ENCODE assay signal across 1 cellular context in genomic region chr19:42252365-42253244, GRCh38.
A peak's percentile ranks its signal among the peaks of the same experiment; 100 is the strongest.
TF ChIP-seq lines count a peak whose summit lies in the region.

No MANE protein-coding gene starts in this region.

TF ChIP-seq in K562, 482 proteins besides CTCF, POLR2A, EP300 and RAD21 (continued from another document and continues in another):
- TF ChIP-seq ZBTB43 (CRISPR knock-in tag; IDR thresholded peaks at IDR 0.05), result no peak
- peak; percentile 36; the same call in 1 of the 2 replicates for TF ChIP-seq ZFX (CRISPR knock-in tag; IDR thresholded peaks at IDR 0.05)
- TF ChIP-seq TCF15 (CRISPR knock-in tag; IDR thresholded peaks at IDR 0.05), result no peak
- TF ChIP-seq BRF1 (IDR thresholded peaks at IDR 0.05; ENCODE audit: borderline replicate concordance, extremely low read depth, insufficient read length), result no peak
- TF ChIP-seq ZNF644 (tag; IDR thresholded peaks at IDR 0.05; ENCODE audit: low read depth), result no peak
- peak; percentile 30 for TF ChIP-seq SAP30 (IDR thresholded peaks at IDR 0.05; ENCODE audit: borderline replicate concordance, insufficient read depth, low read depth, low read length, poor library complexity, severe bottlenecking)
- no peak for TF ChIP-seq CSDE1 (IDR thresholded peaks at IDR 0.05)
- no peak for TF ChIP-seq GMEB1 (CRISPR knock-in tag; IDR thresholded peaks at IDR 0.05)
- TF ChIP-seq RBM25 (IDR thresholded peaks at IDR 0.05; ENCODE audit: low read depth, low read length, severe bottlenecking), result no peak
- no peak for TF ChIP-seq PREB (CRISPR knock-in tag; IDR thresholded peaks at IDR 0.05)
- TF ChIP-seq ARID1B (IDR thresholded peaks at IDR 0.05), result 0 out of 2 replicates have a peak, but pooled peaks have one; percentile 6
- no peak for TF ChIP-seq ZBTB5 (IDR thresholded peaks at IDR 0.05)
- peak; percentile 89 for TF ChIP-seq MEF2D (tag; conservative IDR thresholded peaks at IDR 0.05; ENCODE audit: low read depth)
- no peak for TF ChIP-seq PTTG1 (tag; IDR thresholded peaks at IDR 0.05; ENCODE audit: low read depth)
- TF ChIP-seq MCM5 (IDR thresholded peaks at IDR 0.05; ENCODE audit: low read depth), result no peak
- no peak for TF ChIP-seq MAFF (IDR thresholded peaks at IDR 0.05; ENCODE audit: low read length)
- no peak for TF ChIP-seq MAFK (IDR thresholded peaks at IDR 0.05; ENCODE audit: low read length)
- no peak for TF ChIP-seq PHTF2 (CRISPR knock-in tag; IDR thresholded peaks at IDR 0.05)
- no peak for TF ChIP-seq LARP7 (IDR thresholded peaks at IDR 0.05)
- no peak for TF ChIP-seq ZNF274 (IDR thresholded peaks at IDR 0.05; ENCODE audit: borderline replicate concordance, low read depth, low read length)
- peak; percentile 53; the same call in 1 of the 2 replicates for TF ChIP-seq CREM (IDR thresholded peaks at IDR 0.05; ENCODE audit: low read depth)
- TF ChIP-seq MYC (IDR thresholded peaks at IDR 0.05; ENCODE audit: low read depth, low read length), result peak; percentile 19; the same call in 1 of the 2 replicates
- TF ChIP-seq MYC (CRISPR knock-in tag; IDR thresholded peaks at IDR 0.05; ENCODE audit: borderline replicate concordance, low read depth), result 0 out of 2 replicates have a peak, but pooled peaks have one; percentile 16
- no peak for TF ChIP-seq SAFB2 (IDR thresholded peaks at IDR 0.05; ENCODE audit: borderline replicate concordance, low read depth, low read length, severe bottlenecking)
- no peak for TF ChIP-seq SNRNP70 (optimal IDR thresholded peaks at IDR 0.05; ENCODE audit: low read depth, low read length)
- no peak for TF ChIP-seq ZNF436 (CRISPR knock-in tag; IDR thresholded peaks at IDR 0.05)
- TF ChIP-seq NEUROD1 (IDR thresholded peaks at IDR 0.05; ENCODE audit: borderline replicate concordance, low read depth, low read length, partially characterized antibody), result peak; percentile 11
- no peak for TF ChIP-seq ZNF232 (CRISPR knock-in tag; IDR thresholded peaks at IDR 0.05)
- 0 out of 2 replicates have a peak, but pooled peaks have one; percentile 67 for TF ChIP-seq HDGF (IDR thresholded peaks at IDR 0.05)
- no peak for TF ChIP-seq SRSF7 (optimal IDR thresholded peaks at IDR 0.05; ENCODE audit: low read depth, low read length)
- TF ChIP-seq ZFP91 (CRISPR knock-in tag; IDR thresholded peaks at IDR 0.05), result no peak
- TF ChIP-seq RBM39 (optimal IDR thresholded peaks at IDR 0.05; ENCODE audit: low read depth, low read length), result peak; percentile 24
- no peak for TF ChIP-seq ZNF699 (CRISPR knock-in tag; IDR thresholded peaks at IDR 0.05; ENCODE audit: insufficient replicate concordance)
- peak; percentile 26; the same call in 1 of the 2 replicates for TF ChIP-seq USF2 (CRISPR knock-in tag; IDR thresholded peaks at IDR 0.05)
- TF ChIP-seq TAF15 (IDR thresholded peaks at IDR 0.05; ENCODE audit: low read depth, low read length), result 0 out of 2 replicates have a peak, but pooled peaks have one; percentile 50
- TF ChIP-seq HOXB6 (CRISPR knock-in tag; IDR thresholded peaks at IDR 0.05; ENCODE audit: borderline replicate concordance), result no peak
- TF ChIP-seq MCM2 (IDR thresholded peaks at IDR 0.05; ENCODE audit: low read depth), result no peak
- TF ChIP-seq ELF2 (CRISPR knock-in tag; IDR thresholded peaks at IDR 0.05), result no peak
- TF ChIP-seq XRCC5 (IDR thresholded peaks at IDR 0.05; ENCODE audit: low read depth, low read length), result no peak
- TF ChIP-seq L3MBTL2 (IDR thresholded peaks at IDR 0.05), result peak; percentile 44; the same call in 1 of the 2 replicates
- TF ChIP-seq TRIM24 (IDR thresholded peaks at IDR 0.05), result no peak
- TF ChIP-seq BRCA1 (IDR thresholded peaks at IDR 0.05), result no peak
- no peak; the same call in 1 of the 2 replicates for TF ChIP-seq BRCA1 (CRISPR knock-in tag; IDR thresholded peaks at IDR 0.05)
- TF ChIP-seq MTA2 (IDR thresholded peaks at IDR 0.05; ENCODE audit: low read depth), result no peak
- no peak for TF ChIP-seq PCBP1 (IDR thresholded peaks at IDR 0.05; ENCODE audit: low read depth, low read length, poor library complexity, severe bottlenecking)
- peak in 1 of 2 experiments; percentile 49; a peak in 1 of 4 replicates for TF ChIP-seq FOXA3 (CRISPR knock-in tag; conservative IDR thresholded peaks at IDR 0.05 in 1 of 2, IDR thresholded peaks at IDR 0.05 in 1 of 2)
- TF ChIP-seq ZNF77 (CRISPR knock-in tag; IDR thresholded peaks at IDR 0.05), result no peak
- TF ChIP-seq CCNT2 (IDR thresholded peaks at IDR 0.05; ENCODE audit: borderline replicate concordance, extremely low read depth, insufficient read length, low read depth, low read length), result no peak
- TF ChIP-seq NRF1 (conservative IDR thresholded peaks at IDR 0.05 in 1 of 2, IDR thresholded peaks at IDR 0.05 in 1 of 2), result peak in 1 of 2 experiments; percentile 17; a peak in 1 of 4 replicates
- TF ChIP-seq PHB2 (IDR thresholded peaks at IDR 0.05; ENCODE audit: low read depth), result 0 out of 2 replicates have a peak, but pooled peaks have one; percentile 26
- TF ChIP-seq THRB (CRISPR knock-in tag; conservative IDR thresholded peaks at IDR 0.05), result no peak
- no peak for TF ChIP-seq ZNF75A (CRISPR knock-in tag; IDR thresholded peaks at IDR 0.05)
- no peak for TF ChIP-seq EWSR1 (IDR thresholded peaks at IDR 0.05; ENCODE audit: borderline replicate concordance, low read depth, partially characterized antibody)
- peak; percentile 30; the same call in 1 of the 2 replicates for TF ChIP-seq JUND (IDR thresholded peaks at IDR 0.05; ENCODE audit: borderline replicate concordance, low read depth, low read length)
- peak; percentile 30; the same call in 1 of the 3 replicates for TF ChIP-seq JUND (tag; IDR thresholded peaks at IDR 0.05; ENCODE audit: borderline replicate concordance, low read depth, low read length)
- TF ChIP-seq ATF3 (IDR thresholded peaks at IDR 0.05), result peak; percentile 85
- TF ChIP-seq ATF3 (CRISPR knock-in tag; conservative IDR thresholded peaks at IDR 0.05), result no peak
- TF ChIP-seq CHD4 (IDR thresholded peaks at IDR 0.05; ENCODE audit: insufficient read depth, insufficient replicate concordance, low read depth, low read length, poor library complexity, severe bottlenecking), result no peak
- TF ChIP-seq ZNF740 (CRISPR knock-in tag; IDR thresholded peaks at IDR 0.05), result peak; percentile 90
- TF ChIP-seq ZNF740 (tag; IDR thresholded peaks at IDR 0.05), result peak in 1 of 2 experiments; percentile 83; a peak in 2 of 4 replicates
- TF ChIP-seq RFX7 (CRISPR knock-in tag; IDR thresholded peaks at IDR 0.05), result no peak
- TF ChIP-seq HMGXB4 (CRISPR knock-in tag; IDR thresholded peaks at IDR 0.05), result no peak
